In the genomic region with DNA sequence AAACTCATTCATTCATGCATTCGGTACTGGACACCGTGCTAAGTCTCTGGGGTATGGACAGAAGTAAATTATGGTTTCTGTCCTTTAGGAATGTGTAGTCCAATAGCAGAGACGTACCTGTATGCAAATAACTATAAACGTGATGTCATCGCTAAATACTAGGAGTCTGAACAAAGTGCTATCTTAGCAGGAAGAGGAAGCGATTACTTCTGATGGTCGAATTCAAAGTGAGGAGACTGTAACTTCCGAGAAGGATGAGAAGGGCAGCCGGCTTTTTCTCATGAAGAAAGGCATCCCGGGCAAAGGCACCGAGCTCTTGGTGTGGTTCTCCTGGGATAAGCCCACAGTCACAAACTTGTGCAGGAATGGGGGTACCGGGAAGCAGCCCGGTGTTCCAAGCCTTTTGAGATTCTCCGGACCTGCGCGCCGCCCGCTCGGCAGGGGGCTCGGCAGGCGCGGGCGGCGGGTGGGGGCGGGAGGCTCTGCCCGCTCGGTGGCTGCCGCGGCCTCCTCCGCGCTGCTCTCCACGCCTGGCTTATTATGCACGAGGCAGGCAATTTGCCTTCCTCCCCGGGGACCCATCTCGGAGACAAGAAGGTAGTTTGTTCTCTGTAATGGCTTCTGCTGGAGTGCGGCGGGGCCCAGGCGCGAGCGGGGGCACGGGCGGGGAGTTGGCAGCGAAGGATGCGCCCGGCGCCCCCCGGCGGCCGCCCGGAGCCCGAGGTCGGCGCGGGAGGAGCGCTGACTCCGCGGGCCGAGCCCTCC, we compare ENCODE assay signal across 8 cellular contexts.
DNase-seq lines count a peak whose midpoint lies in the region; ATAC-seq, FAIRE-seq and TF ChIP-seq lines count a peak whose summit lies in the region.

No MANE protein-coding gene starts in this region.

- in situ Hi-C loops in GM13977 (cut with MboI; ENCODE audit: low pct_unique_long_range_greater_than_20kb, low sequenced_read_pairs, unreplicated experiment) = no loop called here

- no peaks in the 10 kb centered on the region for H3K36me3 ChIP-seq in right atrium auricular region

- no peak for ATAC-seq in HG02678 (IDR thresholded peaks at IDR 0.05; ENCODE audit: unreplicated experiment)

- peaks cover 0 to 12% of the 10 kb centered on the region in 2 donors for H3K4me1 ChIP-seq in right atrium auricular region

- no peaks in the 10 kb centered on the region for H3K36me3 Mint-ChIP-seq in activated naive CD4-positive, alpha-beta T cell treated with anti-CD3 and anti-CD28 coated beads, Interleukin-2, amount 50 U/mL, for 24 hours

- no peak overlapping the region for H3K27ac Mint-ChIP-seq in activated naive CD4-positive, alpha-beta T cell treated with anti-CD3 and anti-CD28 coated beads, Interleukin-2, amount 50 U/mL, for 24 hours

- FAIRE-seq in GM12891 (lab: Jason Lieb, UNC) = no peak

- peaks cover 14% of the 10 kb centered on the region for H3K4me1 Mint-ChIP-seq in activated naive CD4-positive, alpha-beta T cell treated with anti-CD3 and anti-CD28 coated beads, Interleukin-2, amount 50 U/mL, for 24 hours

- H3K4me3 ChIP-seq in right atrium auricular region (peak overlapping the region; percentile 31 to 49), retinal pigment epithelial cell (ENCODE audit: low read length) (peak overlapping the region; percentile 49)

- H3K9me3 ChIP-seq in right atrium auricular region = no peaks in the 10 kb centered on the region

- DNase-seq in GM13977 (ENCODE audit: low spot score) = peak; percentile 45
- peak; percentile 55 to 60 for DNase-seq in NOMO-1 (lab: John Stamatoyannopoulos, UW; ENCODE audit: unreplicated experiment in 2 of 2)
- DNase-seq in right atrium auricular region (ENCODE audit: low spot score) = no peak
- DNase-seq in retinal pigment epithelial cell (ENCODE audit: low read depth) = no peak
- DNase-seq in GF-D8 (lab: John Stamatoyannopoulos, UW) = no peak
- DNase-seq in GM12891 (ENCODE audit: insufficient read length, low spot score) = no peak

- H3K4me3 Mint-ChIP-seq in activated naive CD4-positive, alpha-beta T cell treated with anti-CD3 and anti-CD28 coated beads, Interleukin-2, amount 50 U/mL, for 24 hours = peak overlapping the region; percentile 82

- H3K27me3 Mint-ChIP-seq in activated naive CD4-positive, alpha-beta T cell treated with anti-CD3 and anti-CD28 coated beads, Interleukin-2, amount 50 U/mL, for 24 hours = peaks cover 34% of the 10 kb centered on the region

- no peaks in the 10 kb centered on the region for H3K27me3 ChIP-seq in right atrium auricular region

- no peak for TF ChIP-seq POLR2A in GM12891 (IDR thresholded peaks at IDR 0.05; ENCODE audit: low read depth, low read length)

- TF ChIP-seq CTCF in GM13977 (IDR thresholded peaks at IDR 0.05; ENCODE audit: extremely low read depth, insufficient read depth, missing control alignments) (peak; percentile 37), right atrium auricular region (IDR thresholded peaks at IDR 0.05) (peak; percentile 37 to 72), retinal pigment epithelial cell (conservative IDR thresholded peaks at IDR 0.05; ENCODE audit: low read depth, low read length) (peak; percentile 34)

- no peaks in the 10 kb centered on the region for H3K9me3 Mint-ChIP-seq in activated naive CD4-positive, alpha-beta T cell treated with anti-CD3 and anti-CD28 coated beads, Interleukin-2, amount 50 U/mL, for 24 hours

- no peak overlapping the region for H3K27ac ChIP-seq in right atrium auricular region

TF ChIP-seq in GM12891, 5 proteins besides CTCF, POLR2A, EP300 and RAD21:
- TF ChIP-seq PAX5 (IDR thresholded peaks at IDR 0.05; ENCODE audit: insufficient read depth, low read length, severe bottlenecking) = no peak
- TF ChIP-seq SPI1 (IDR thresholded peaks at IDR 0.05; ENCODE audit: low read depth, low read length) = no peak

Comparison
In these comparisons a context has a peak if more than half of its experiments do, and no peak if none do; other contexts are left out.
1. DNase-seq: peak in GM13977 (single experiment) and NOMO-1 (2 of 2); none in right atrium auricular region (single experiment), retinal pigment epithelial cell (single experiment), GF-D8 (single experiment) and GM12891 (single experiment).
2. Peak in every context shown above with its lines, with median percentiles within 50 percentile points of each other: CTCF ChIP-seq.